ENCODE assay signal across 10 cellular contexts in the genomic region with DNA sequence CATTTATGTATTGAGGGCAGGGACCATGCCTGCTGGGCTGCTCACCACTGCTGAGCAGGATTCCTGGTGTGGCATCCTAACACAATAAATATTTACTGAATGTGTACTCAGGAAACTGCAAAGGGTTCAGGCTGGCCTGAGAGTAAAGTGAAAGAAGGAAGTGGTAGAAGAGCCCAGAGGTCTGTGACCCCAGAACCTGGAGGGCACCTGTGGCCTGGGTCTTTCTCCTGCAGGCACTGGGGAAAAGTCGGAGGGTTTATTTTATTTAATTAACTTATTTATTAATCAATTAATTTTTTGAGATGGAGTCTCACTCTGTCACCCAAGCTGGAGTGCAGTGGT. TPM values are rescaled to one million over a fixed set of nuclear protein-coding genes. Genes with fewer than 3 reads are reported as not detected.
A peak's percentile ranks its signal among the peaks of the same experiment; 100 is the strongest.
DNase-seq lines count a peak whose midpoint lies in the region; ATAC-seq, FAIRE-seq and TF ChIP-seq lines count a peak whose summit lies in the region.
"Had no signal": no experiment of that assay in that cellular context is flagged by ENCODE, and none has a peak within 500 bp of the region (broad histone marks: within the 10 kb centered on the region; RNA-seq: fewer than 3 reads in every experiment).

No MANE protein-coding gene starts in this region.

- TF ChIP-seq CTCF in A549 (IDR thresholded peaks at IDR 0.05), result no peak
- no peak for TF ChIP-seq CTCF in DOHH2 (IDR thresholded peaks at IDR 0.05; ENCODE audit: low read depth, low read length, poor library complexity, severe bottlenecking)

- no peaks in the 10 kb centered on the region for H3K9me3 ChIP-seq in A549
- no peaks in the 10 kb centered on the region for H3K9me3 ChIP-seq in DOHH2 (ENCODE audit: control insufficient read depth, insufficient read depth, low read length)
- no peaks in the 10 kb centered on the region for H3K9me3 ChIP-seq in muscle layer of colon (ENCODE audit: low read length)

- no peaks in the 10 kb centered on the region for H3K9me2 ChIP-seq in DOHH2 (replicated peaks; ENCODE audit: control insufficient read depth, low read length)

- H3K4me1 Mint-ChIP-seq in activated CD4-positive, alpha-beta memory T cell treated with anti-CD3 and anti-CD28 coated beads for 36 hours (ENCODE audit: low read depth), result peaks cover 39% of the 10 kb centered on the region

- H3K27me3 ChIP-seq in DOHH2 (ENCODE audit: control insufficient read depth, low read length) (no peaks in the 10 kb centered on the region), muscle layer of colon (ENCODE audit: control insufficient read depth in 1 of 2, insufficient read depth in 2 of 2, low read length in 2 of 2) (no peaks in the 10 kb centered on the region)
- H3K27me3 ChIP-seq: hepatocyte had no signal

- peaks cover 22% of the 10 kb centered on the region for H3F3A ChIP-seq in DOHH2 (ENCODE audit: control insufficient read depth, insufficient read depth)

- CTCF ChIA-PET in A549 (lab: Yijun Ruan, JAX), result interaction anchor here (0.6 kb wide), 1 partner anchor 10 kb away, joined by 3 read pairs; no protein-coding TSS in a partner anchor
- CTCF ChIA-PET in activated CD4-positive, alpha-beta memory T cell treated with anti-CD3 and anti-CD28 coated beads for 36 hours (lab: Charles Lee), result interaction anchor here (0.8 to 1.0 kb wide), 3 partner anchors 17 to 114 kb away, joined by 3 to 4 read pairs (median 3); no protein-coding TSS in a partner anchor

- H3K4me2 ChIP-seq in A549, result peak overlapping the region; percentile 37; the same call in 2 of the 3 replicates
- peak overlapping the region; percentile 68 for H3K4me2 ChIP-seq in DOHH2 (ENCODE audit: low read length)
- H3K4me2 ChIP-seq: hepatocyte had no signal

- no peak for TF ChIP-seq EP300 in A549 (IDR thresholded peaks at IDR 0.05)

- no peak for TF ChIP-seq POLR2A in A549 (IDR thresholded peaks at IDR 0.05; ENCODE audit: low read length)

- H3K4me3 ChIP-seq in A549, result no peak overlapping the region
- peak overlapping the region; percentile 64; the same call in 1 of the 2 replicates for H3K4me3 ChIP-seq in DOHH2 (ENCODE audit: low read length)
- H3K4me3 ChIP-seq in muscle layer of colon (ENCODE audit: low read depth in 1 of 2, low read length in 2 of 2), result no peak overlapping the region
- H3K4me3 ChIP-seq: hepatocyte had no signal

- H3K36me3 ChIP-seq in DOHH2 (ENCODE audit: control insufficient read depth, low read length), result no peaks in the 10 kb centered on the region
- no peaks in the 10 kb centered on the region for H3K36me3 ChIP-seq in muscle layer of colon (ENCODE audit: insufficient read depth, low read length)

- intact Hi-C loops in activated CD4-positive, alpha-beta memory T cell treated with anti-CD3 and anti-CD28 coated beads for 36 hours (cut with micrococcal nuclease), result loop anchor here (5.0 kb wide), 1 partner anchor 46 kb away; no protein-coding TSS in a partner anchor

- WGBS in A549 (ENCODE audit: missing lambda C conversion rate), result 75% methylated on average over 1 of the region's 1 CpG

- FAIRE-seq in A549 (lab: Jason Lieb, UNC), result no peak

- H3K9ac ChIP-seq in muscle layer of colon (ENCODE audit: low read length), result no peak overlapping the region

- POLR2A ChIA-PET in A549 (lab: Yijun Ruan, JAX), result interaction anchor here (0.9 kb wide), 1 partner anchor 12 kb away, joined by 3 read pairs; no protein-coding TSS in a partner anchor
- POLR2A ChIA-PET in activated CD4-positive, alpha-beta memory T cell treated with anti-CD3 and anti-CD28 coated beads for 36 hours (lab: Charles Lee), result no interaction called here

- ATAC-seq in A549 (no peak), GM19328 (IDR thresholded peaks at IDR 0.05; ENCODE audit: unreplicated experiment) (no peak), GM21529 (IDR thresholded peaks at IDR 0.05; ENCODE audit: unreplicated experiment) (no peak), HG03097 (IDR thresholded peaks at IDR 0.05; ENCODE audit: low FRiP score, unreplicated experiment) (no peak)

- TF ChIP-seq RAD21 in A549 (conservative IDR thresholded peaks at IDR 0.05 in 1 of 2, IDR thresholded peaks at IDR 0.05 in 1 of 2), result no peak

- peaks cover 8% of the 10 kb centered on the region for H3K79me2 ChIP-seq in DOHH2 (ENCODE audit: control insufficient read depth, low read length)
- H3K79me2 ChIP-seq: hepatocyte had no signal

- H3K9me3 Mint-ChIP-seq in activated CD4-positive, alpha-beta memory T cell treated with anti-CD3 and anti-CD28 coated beads for 36 hours, result no peaks in the 10 kb centered on the region

- DNase-seq in A549 (ENCODE audit: low read depth in 1 of 2, low spot score in 1 of 2) (no peak), NCI-H526 (lab: John Stamatoyannopoulos, UW) (no peak)
- DNase-seq in activated CD4-positive, alpha-beta memory T cell treated with anti-CD3 and anti-CD28 coated beads for 36 hours, result no peak
- DNase-seq: cortex of kidney had no signal

- peaks cover 39% of the 10 kb centered on the region for H3K4me1 ChIP-seq in A549
- H3K4me1 ChIP-seq in DOHH2 (ENCODE audit: control insufficient read depth, low read length), result peaks cover 60% of the 10 kb centered on the region
- H3K4me1 ChIP-seq in muscle layer of colon (ENCODE audit: insufficient read depth, low read length), result peaks cover 48% of the 10 kb centered on the region

- no peaks in the 10 kb centered on the region for H4K20me1 ChIP-seq in DOHH2 (ENCODE audit: control insufficient read depth, insufficient read depth, low read depth, low read length)

- peak overlapping the region; percentile 89 for H3K27ac Mint-ChIP-seq in activated CD4-positive, alpha-beta memory T cell treated with anti-CD3 and anti-CD28 coated beads for 36 hours

- peak overlapping the region; percentile 65 for H3K4me3 Mint-ChIP-seq in activated CD4-positive, alpha-beta memory T cell treated with anti-CD3 and anti-CD28 coated beads for 36 hours

- no peaks in the 10 kb centered on the region for H3K27me3 Mint-ChIP-seq in activated CD4-positive, alpha-beta memory T cell treated with anti-CD3 and anti-CD28 coated beads for 36 hours

- no peaks in the 10 kb centered on the region for H3K36me3 Mint-ChIP-seq in activated CD4-positive, alpha-beta memory T cell treated with anti-CD3 and anti-CD28 coated beads for 36 hours

- H3K27ac ChIP-seq in A549 (peak overlapping the region; percentile 66 to 98; a peak in 5 of 6 replicates), DOHH2 (ENCODE audit: low read depth, low read length) (peak overlapping the region; percentile 82), muscle layer of colon (ENCODE audit: low read depth, low read length) (peak overlapping the region; percentile 76)
- H3K27ac ChIP-seq: hepatocyte had no signal

TF ChIP-seq in A549, 52 proteins besides CTCF, POLR2A, EP300 and RAD21:
- no peak for TF ChIP-seq CBX8 (IDR thresholded peaks at IDR 0.05)
- no peak for TF ChIP-seq RNF2 (IDR thresholded peaks at IDR 0.05; ENCODE audit: borderline replicate concordance, low read depth)
- TF ChIP-seq ZFP36 (IDR thresholded peaks at IDR 0.05; ENCODE audit: borderline replicate concordance, partially characterized antibody), result no peak

RNA-seq across cellular contexts. Expression of gene TXN2, which starts 28.2 kb away (rescaled TPM):
- polyA plus RNA-seq in A549 (2011; rRNA removed) (84.5 and 89.6 TPM in 2 replicates), A549 (2017; fragmentation: RNase III; extraction: RNeasy Plus Mini Kit Qiagen cat#74134 plus additional on column Dnase treatment) (82.2 to 90.5 TPM (median 83.6 TPM) in 3 replicates)
- polyA plus RNA-seq in A549 (2012; cell fraction: cytosol; rRNA removed), result 114 and 144 TPM in 2 replicates
- 75.7 and 84.1 TPM in 2 replicates for polyA plus RNA-seq in A549 (2012; cell fraction: nucleus; rRNA removed)
- 53.2 and 56.1 TPM in 2 replicates for polyA minus RNA-seq in A549 (2011; rRNA and poly(A)+ RNA removed)
- 10 to 100 TPM; 94.3 to 97.0 TPM for total RNA-seq in activated CD4-positive, alpha-beta memory T cell treated with anti-CD3 and anti-CD28 coated beads for 36 hours

RNA-seq across cellular contexts. Expression of gene FOXRED2, which starts 53.6 kb away (rescaled TPM):
- 5.7 and 7.2 TPM in 2 replicates for polyA plus RNA-seq in A549 (2011; rRNA removed)
- 7.8 and 11.3 TPM in 2 replicates for polyA plus RNA-seq in A549 (2012; cell fraction: cytosol; rRNA removed)
- 14.2 and 17.7 TPM in 2 replicates for polyA plus RNA-seq in A549 (2012; cell fraction: nucleus; rRNA removed)
- 11.6 to 12.3 TPM (median 12.3 TPM) in 3 replicates for polyA plus RNA-seq in A549 (2017; fragmentation: RNase III; extraction: RNeasy Plus Mini Kit Qiagen cat#74134 plus additional on column Dnase treatment)
- polyA minus RNA-seq in A549 (2011; rRNA and poly(A)+ RNA removed), result 9.8 and 12.2 TPM in 2 replicates
- 10 to 100 TPM; 15.2 to 15.9 TPM for total RNA-seq in activated CD4-positive, alpha-beta memory T cell treated with anti-CD3 and anti-CD28 coated beads for 36 hours
